In genomic region chr17:41684050-41684449, GRCh38 we compare ENCODE assay signal across 1 cellular context.
TF ChIP-seq lines count a peak whose summit lies in the region.

No MANE protein-coding gene starts in this region.

TF ChIP-seq in HepG2, 621 proteins besides CTCF, POLR2A, EP300 and RAD21:
- TF ChIP-seq RFX3 (CRISPR knock-in tag; IDR thresholded peaks at IDR 0.05) (peak; percentile 22; the same call in 1 of the 2 replicates), RFX1 (IDR thresholded peaks at IDR 0.05) (0 out of 2 replicates have a peak, but pooled peaks have one; percentile 5), SKI (IDR thresholded peaks at IDR 0.05; ENCODE audit: partially characterized antibody) (no peak), IKZF4 (CRISPR knock-in tag; IDR thresholded peaks at IDR 0.05; ENCODE audit: borderline replicate concordance, low read depth, not compliant biosample characterization) (no peak)
